1 cellular context compared by ENCODE assay signal in genomic region chr12:91490667-91491309, GRCh38.
TF ChIP-seq lines count a peak whose summit lies in the region.

No MANE protein-coding gene starts in this region.

TF ChIP-seq in HCT116, 20 proteins besides CTCF, POLR2A, EP300 and RAD21 (continued from another document):
- TF ChIP-seq, protein P1, sequence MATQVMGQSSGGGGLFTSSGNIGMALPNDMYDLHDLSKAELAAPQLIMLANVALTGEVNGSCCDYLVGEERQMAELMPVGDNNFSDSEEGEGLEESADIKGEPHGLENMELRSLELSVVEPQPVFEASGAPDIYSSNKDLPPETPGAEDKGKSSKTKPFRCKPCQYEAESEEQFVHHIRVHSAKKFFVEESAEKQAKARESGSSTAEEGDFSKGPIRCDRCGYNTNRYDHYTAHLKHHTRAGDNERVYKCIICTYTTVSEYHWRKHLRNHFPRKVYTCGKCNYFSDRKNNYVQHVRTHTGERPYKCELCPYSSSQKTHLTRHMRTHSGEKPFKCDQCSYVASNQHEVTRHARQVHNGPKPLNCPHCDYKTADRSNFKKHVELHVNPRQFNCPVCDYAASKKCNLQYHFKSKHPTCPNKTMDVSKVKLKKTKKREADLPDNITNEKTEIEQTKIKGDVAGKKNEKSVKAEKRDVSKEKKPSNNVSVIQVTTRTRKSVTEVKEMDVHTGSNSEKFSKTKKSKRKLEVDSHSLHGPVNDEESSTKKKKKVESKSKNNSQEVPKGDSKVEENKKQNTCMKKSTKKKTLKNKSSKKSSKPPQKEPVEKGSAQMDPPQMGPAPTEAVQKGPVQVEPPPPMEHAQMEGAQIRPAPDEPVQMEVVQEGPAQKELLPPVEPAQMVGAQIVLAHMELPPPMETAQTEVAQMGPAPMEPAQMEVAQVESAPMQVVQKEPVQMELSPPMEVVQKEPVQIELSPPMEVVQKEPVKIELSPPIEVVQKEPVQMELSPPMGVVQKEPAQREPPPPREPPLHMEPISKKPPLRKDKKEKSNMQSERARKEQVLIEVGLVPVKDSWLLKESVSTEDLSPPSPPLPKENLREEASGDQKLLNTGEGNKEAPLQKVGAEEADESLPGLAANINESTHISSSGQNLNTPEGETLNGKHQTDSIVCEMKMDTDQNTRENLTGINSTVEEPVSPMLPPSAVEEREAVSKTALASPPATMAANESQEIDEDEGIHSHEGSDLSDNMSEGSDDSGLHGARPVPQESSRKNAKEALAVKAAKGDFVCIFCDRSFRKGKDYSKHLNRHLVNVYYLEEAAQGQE (IDR thresholded peaks at IDR 0.05; ENCODE audit: low read depth): no peak
- TF ChIP-seq CBX3 (IDR thresholded peaks at IDR 0.05; ENCODE audit: low read depth) (no peak), EZH2phosphoT487 (IDR thresholded peaks at IDR 0.05; ENCODE audit: borderline replicate concordance) (no peak), MAX (IDR thresholded peaks at IDR 0.05) (no peak), EZH2 (IDR thresholded peaks at IDR 0.05) (no peak), JUND (IDR thresholded peaks at IDR 0.05) (no peak), SIN3A (IDR thresholded peaks at IDR 0.05; ENCODE audit: low read depth) (no peak), ELF1 (IDR thresholded peaks at IDR 0.05; ENCODE audit: borderline replicate concordance, low read depth) (no peak), POLR2AphosphoS5 (IDR thresholded peaks at IDR 0.05; ENCODE audit: low read depth, low read length) (no peak), ATF3 (IDR thresholded peaks at IDR 0.05) (no peak), FOSL1 (IDR thresholded peaks at IDR 0.05; ENCODE audit: low read depth) (no peak), EGR1 (IDR thresholded peaks at IDR 0.05; ENCODE audit: low read depth) (no peak), CEBPB (IDR thresholded peaks at IDR 0.05; ENCODE audit: low read depth) (no peak), TCF7L2 (IDR thresholded peaks at IDR 0.05; ENCODE audit: borderline replicate concordance, extremely low read depth, insufficient read depth, insufficient read length) (no peak)
